In the genomic region with DNA sequence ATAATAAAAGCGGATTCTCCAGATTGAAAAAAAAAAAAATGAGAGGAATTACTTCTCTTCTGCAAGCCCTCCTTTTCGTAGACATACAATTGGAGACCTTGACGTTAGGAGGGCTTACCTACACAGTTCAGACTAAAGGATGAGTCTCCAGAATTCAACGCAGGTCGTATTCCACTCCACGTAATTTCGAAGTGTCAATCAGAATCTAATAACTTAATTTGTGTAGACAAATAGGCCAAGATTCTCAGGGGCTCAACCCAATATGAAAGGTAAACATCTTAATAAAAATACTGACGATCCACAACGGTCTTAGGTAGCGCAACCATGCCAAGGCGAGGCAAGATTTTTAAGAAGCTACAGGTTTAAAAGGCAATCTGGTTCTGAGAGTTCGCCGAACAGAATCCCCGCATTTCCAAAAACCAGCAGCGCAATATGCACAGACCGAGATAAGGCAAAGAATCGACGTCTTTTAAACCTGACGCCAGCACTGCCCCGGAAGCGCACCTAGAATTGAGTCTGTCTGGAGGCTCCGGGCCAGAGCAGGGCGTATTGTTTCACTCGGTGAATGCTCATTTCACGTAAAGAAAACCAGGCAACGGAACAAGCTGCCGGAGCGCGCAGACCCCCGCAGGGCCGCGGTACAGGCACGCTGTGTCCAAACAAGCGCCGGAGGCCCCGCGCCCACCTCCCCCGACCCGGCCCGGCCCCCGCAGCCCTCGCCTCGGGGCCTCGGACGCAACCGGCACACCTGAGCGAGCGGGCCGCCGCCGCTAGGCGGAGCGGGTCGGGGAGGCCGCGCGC, we compare ENCODE assay signal across 1 cellular context.
TF ChIP-seq lines count a peak whose summit lies in the region.

No MANE protein-coding gene starts in this region.

TF ChIP-seq in HepG2, 621 proteins besides CTCF, POLR2A, EP300 and RAD21 (continued from another document and continues in another):
- TF ChIP-seq, protein P1, sequence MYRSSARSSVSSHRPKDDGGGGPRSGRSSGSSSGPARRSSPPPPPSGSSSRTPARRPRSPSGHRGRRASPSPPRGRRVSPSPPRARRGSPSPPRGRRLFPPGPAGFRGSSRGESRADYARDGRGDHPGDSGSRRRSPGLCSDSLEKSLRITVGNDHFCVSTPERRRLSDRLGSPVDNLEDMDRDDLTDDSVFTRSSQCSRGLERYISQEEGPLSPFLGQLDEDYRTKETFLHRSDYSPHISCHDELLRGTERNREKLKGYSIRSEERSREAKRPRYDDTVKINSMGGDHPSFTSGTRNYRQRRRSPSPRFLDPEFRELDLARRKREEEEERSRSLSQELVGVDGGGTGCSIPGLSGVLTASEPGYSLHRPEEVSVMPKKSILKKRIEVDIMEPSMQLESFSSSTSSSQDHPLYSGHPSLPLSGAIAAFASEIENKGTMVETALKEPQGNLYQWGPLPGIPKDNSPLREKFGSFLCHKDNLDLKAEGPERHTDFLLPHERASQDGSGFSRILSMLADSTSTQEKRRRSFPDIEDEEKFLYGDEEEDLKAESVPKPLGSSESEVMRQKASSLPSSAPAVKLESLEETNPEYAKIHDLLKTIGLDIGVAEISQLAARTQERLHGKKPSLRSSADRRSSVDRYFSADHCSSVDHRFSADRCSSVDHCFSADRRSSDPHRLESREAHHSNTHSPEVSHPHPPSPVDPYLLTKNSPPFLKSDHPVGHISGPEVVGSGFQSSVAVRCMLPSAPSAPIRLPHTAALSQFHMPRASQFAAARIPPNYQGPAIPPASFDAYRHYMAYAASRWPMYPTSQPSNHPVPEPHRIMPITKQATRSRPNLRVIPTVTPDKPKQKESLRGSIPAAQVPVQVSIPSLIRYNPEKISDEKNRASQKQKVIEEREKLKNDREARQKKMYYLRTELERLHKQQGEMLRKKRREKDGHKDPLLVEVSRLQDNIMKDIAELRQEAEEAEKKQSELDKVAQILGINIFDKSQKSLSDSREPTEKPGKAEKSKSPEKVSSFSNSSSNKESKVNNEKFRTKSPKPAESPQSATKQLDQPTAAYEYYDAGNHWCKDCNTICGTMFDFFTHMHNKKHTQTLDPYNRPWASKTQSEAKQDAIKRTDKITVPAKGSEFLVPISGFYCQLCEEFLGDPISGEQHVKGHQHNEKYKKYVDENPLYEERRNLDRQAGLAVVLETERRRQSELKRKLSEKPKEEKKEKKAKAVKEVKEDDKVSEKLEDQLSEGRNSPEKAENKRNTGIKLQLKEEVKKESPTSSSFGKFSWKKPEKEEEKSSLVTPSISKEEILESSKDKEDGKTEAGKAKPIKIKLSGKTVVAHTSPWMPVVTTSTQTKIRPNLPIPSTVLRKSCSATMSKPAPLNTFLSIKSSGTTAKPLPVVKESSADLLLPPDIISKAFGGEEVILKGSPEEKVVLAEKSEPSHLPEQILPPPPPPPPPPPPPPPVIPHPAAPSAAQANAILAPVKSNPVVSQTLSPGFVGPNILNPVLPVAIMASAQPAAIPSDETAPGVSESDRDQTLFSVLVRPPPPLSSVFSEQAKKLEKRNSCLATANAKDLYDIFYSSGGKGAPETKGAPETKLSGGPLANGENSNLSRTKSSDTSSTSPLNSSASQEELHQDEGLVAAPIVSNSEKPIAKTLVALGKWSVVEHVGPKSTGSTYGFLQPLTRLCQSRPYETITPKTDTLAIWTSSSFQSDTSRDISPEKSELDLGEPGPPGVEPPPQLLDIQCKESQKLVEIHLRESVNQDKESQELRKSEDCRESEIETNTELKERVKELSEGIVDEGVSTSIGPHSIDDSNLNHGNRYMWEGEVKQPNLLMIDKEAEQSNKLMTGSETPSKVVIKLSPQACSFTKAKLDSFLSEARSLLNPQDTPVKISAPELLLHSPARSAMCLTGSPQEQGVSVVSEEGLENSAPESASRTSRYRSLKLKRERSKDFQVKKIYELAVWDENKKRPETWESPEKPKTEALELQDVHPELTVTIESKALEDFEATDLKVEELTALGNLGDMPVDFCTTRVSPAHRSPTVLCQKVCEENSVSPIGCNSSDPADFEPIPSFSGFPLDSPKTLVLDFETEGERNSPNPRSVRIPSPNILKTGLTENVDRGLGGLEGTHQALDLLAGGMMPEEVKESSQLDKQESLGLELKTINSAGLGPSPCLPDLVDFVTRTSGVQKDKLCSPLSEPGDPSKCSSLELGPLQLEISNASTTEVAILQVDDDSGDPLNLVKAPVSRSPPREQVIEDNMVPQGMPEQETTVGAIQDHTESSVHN (CRISPR knock-in tag; IDR thresholded peaks at IDR 0.05), result no peak
- TF ChIP-seq ZNF274 (CRISPR knock-in tag; IDR thresholded peaks at IDR 0.05) (no peak), HNF4G (IDR thresholded peaks at IDR 0.05; ENCODE audit: borderline replicate concordance, low read depth, low read length) (no peak), HNF4G (CRISPR knock-in tag; IDR thresholded peaks at IDR 0.05; ENCODE audit: borderline replicate concordance, low read depth) (no peak), RARG (CRISPR knock-in tag; IDR thresholded peaks at IDR 0.05; ENCODE audit: low read depth) (no peak), ZFP37 (CRISPR knock-in tag; IDR thresholded peaks at IDR 0.05; ENCODE audit: borderline replicate concordance) (no peak), ZNF10 (CRISPR knock-in tag; IDR thresholded peaks at IDR 0.05; ENCODE audit: borderline replicate concordance, low read depth) (no peak), ATF7 (IDR thresholded peaks at IDR 0.05) (no peak), ATF7 (CRISPR knock-in tag; IDR thresholded peaks at IDR 0.05) (no peak), DNMT1 (CRISPR knock-in tag; IDR thresholded peaks at IDR 0.05) (no peak), ZNF607 (CRISPR knock-in tag; IDR thresholded peaks at IDR 0.05; ENCODE audit: borderline replicate concordance) (no peak), GZF1 (CRISPR knock-in tag; IDR thresholded peaks at IDR 0.05) (peak; percentile 40; the same call in 1 of the 2 replicates), HES4 (CRISPR knock-in tag; IDR thresholded peaks at IDR 0.05; ENCODE audit: borderline replicate concordance) (no peak), RCOR2 (CRISPR knock-in tag; IDR thresholded peaks at IDR 0.05) (no peak)
- TF ChIP-seq, protein P2, sequence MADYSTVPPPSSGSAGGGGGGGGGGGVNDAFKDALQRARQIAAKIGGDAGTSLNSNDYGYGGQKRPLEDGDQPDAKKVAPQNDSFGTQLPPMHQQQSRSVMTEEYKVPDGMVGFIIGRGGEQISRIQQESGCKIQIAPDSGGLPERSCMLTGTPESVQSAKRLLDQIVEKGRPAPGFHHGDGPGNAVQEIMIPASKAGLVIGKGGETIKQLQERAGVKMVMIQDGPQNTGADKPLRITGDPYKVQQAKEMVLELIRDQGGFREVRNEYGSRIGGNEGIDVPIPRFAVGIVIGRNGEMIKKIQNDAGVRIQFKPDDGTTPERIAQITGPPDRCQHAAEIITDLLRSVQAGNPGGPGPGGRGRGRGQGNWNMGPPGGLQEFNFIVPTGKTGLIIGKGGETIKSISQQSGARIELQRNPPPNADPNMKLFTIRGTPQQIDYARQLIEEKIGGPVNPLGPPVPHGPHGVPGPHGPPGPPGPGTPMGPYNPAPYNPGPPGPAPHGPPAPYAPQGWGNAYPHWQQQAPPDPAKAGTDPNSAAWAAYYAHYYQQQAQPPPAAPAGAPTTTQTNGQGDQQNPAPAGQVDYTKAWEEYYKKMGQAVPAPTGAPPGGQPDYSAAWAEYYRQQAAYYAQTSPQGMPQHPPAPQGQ (CRISPR knock-in tag; IDR thresholded peaks at IDR 0.05; ENCODE audit: borderline replicate concordance), result no peak
- TF ChIP-seq, protein P3, sequence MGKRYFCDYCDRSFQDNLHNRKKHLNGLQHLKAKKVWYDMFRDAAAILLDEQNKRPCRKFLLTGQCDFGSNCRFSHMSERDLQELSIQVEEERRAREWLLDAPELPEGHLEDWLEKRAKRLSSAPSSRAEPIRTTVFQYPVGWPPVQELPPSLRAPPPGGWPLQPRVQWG (CRISPR knock-in tag; IDR thresholded peaks at IDR 0.05; ENCODE audit: borderline replicate concordance, low read depth), result no peak
- TF ChIP-seq, protein P4, sequence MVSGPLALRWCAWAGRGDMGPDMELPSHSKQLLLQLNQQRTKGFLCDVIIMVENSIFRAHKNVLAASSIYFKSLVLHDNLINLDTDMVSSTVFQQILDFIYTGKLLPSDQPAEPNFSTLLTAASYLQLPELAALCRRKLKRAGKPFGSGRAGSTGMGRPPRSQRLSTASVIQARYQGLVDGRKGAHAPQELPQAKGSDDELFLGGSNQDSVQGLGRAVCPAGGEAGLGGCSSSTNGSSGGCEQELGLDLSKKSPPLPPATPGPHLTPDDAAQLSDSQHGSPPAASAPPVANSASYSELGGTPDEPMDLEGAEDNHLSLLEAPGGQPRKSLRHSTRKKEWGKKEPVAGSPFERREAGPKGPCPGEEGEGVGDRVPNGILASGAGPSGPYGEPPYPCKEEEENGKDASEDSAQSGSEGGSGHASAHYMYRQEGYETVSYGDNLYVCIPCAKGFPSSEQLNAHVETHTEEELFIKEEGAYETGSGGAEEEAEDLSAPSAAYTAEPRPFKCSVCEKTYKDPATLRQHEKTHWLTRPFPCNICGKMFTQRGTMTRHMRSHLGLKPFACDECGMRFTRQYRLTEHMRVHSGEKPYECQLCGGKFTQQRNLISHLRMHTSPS (CRISPR knock-in tag; IDR thresholded peaks at IDR 0.05; ENCODE audit: low read depth), result no peak
- TF ChIP-seq, protein P5, sequence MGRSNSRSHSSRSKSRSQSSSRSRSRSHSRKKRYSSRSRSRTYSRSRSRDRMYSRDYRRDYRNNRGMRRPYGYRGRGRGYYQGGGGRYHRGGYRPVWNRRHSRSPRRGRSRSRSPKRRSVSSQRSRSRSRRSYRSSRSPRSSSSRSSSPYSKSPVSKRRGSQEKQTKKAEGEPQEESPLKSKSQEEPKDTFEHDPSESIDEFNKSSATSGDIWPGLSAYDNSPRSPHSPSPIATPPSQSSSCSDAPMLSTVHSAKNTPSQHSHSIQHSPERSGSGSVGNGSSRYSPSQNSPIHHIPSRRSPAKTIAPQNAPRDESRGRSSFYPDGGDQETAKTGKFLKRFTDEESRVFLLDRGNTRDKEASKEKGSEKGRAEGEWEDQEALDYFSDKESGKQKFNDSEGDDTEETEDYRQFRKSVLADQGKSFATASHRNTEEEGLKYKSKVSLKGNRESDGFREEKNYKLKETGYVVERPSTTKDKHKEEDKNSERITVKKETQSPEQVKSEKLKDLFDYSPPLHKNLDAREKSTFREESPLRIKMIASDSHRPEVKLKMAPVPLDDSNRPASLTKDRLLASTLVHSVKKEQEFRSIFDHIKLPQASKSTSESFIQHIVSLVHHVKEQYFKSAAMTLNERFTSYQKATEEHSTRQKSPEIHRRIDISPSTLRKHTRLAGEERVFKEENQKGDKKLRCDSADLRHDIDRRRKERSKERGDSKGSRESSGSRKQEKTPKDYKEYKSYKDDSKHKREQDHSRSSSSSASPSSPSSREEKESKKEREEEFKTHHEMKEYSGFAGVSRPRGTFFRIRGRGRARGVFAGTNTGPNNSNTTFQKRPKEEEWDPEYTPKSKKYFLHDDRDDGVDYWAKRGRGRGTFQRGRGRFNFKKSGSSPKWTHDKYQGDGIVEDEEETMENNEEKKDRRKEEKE (IDR thresholded peaks at IDR 0.05), result no peak
- TF ChIP-seq, protein P6, sequence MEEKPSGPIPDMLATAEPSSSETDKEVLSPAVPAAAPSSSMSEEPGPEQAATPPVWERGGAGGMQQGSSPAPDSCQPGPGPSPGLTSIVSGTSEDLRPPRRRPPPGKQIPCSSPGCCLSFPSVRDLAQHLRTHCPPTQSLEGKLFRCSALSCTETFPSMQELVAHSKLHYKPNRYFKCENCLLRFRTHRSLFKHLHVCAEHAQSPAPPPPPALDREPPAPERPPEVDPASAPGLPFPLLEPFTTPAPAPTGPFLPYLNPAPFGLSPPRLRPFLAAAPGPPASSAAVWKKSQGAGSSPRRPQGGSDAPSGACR (CRISPR knock-in tag; IDR thresholded peaks at IDR 0.05), result no peak
- TF ChIP-seq, protein P7, sequence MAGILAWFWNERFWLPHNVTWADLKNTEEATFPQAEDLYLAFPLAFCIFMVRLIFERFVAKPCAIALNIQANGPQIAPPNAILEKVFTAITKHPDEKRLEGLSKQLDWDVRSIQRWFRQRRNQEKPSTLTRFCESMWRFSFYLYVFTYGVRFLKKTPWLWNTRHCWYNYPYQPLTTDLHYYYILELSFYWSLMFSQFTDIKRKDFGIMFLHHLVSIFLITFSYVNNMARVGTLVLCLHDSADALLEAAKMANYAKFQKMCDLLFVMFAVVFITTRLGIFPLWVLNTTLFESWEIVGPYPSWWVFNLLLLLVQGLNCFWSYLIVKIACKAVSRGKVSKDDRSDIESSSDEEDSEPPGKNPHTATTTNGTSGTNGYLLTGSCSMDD (CRISPR knock-in tag; IDR thresholded peaks at IDR 0.05), result 0 out of 2 replicates have a peak, but pooled peaks have one; percentile 27
- TF ChIP-seq, protein P8, sequence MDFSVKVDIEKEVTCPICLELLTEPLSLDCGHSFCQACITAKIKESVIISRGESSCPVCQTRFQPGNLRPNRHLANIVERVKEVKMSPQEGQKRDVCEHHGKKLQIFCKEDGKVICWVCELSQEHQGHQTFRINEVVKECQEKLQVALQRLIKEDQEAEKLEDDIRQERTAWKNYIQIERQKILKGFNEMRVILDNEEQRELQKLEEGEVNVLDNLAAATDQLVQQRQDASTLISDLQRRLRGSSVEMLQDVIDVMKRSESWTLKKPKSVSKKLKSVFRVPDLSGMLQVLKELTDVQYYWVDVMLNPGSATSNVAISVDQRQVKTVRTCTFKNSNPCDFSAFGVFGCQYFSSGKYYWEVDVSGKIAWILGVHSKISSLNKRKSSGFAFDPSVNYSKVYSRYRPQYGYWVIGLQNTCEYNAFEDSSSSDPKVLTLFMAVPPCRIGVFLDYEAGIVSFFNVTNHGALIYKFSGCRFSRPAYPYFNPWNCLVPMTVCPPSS (IDR thresholded peaks at IDR 0.05), result no peak
- TF ChIP-seq, protein P9, sequence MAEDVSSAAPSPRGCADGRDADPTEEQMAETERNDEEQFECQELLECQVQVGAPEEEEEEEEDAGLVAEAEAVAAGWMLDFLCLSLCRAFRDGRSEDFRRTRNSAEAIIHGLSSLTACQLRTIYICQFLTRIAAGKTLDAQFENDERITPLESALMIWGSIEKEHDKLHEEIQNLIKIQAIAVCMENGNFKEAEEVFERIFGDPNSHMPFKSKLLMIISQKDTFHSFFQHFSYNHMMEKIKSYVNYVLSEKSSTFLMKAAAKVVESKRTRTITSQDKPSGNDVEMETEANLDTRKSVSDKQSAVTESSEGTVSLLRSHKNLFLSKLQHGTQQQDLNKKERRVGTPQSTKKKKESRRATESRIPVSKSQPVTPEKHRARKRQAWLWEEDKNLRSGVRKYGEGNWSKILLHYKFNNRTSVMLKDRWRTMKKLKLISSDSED (CRISPR knock-in tag; IDR thresholded peaks at IDR 0.05), result no peak
- TF ChIP-seq, protein P10, sequence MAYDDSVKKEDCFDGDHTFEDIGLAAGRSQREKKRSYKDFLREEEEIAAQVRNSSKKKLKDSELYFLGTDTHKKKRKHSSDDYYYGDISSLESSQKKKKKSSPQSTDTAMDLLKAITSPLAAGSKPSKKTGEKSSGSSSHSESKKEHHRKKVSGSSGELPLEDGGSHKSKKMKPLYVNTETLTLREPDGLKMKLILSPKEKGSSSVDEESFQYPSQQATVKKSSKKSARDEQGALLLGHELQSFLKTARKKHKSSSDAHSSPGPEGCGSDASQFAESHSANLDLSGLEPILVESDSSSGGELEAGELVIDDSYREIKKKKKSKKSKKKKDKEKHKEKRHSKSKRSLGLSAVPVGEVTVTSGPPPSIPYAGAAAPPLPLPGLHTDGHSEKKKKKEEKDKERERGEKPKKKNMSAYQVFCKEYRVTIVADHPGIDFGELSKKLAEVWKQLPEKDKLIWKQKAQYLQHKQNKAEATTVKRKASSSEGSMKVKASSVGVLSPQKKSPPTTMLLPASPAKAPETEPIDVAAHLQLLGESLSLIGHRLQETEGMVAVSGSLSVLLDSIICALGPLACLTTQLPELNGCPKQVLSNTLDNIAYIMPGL (CRISPR knock-in tag; IDR thresholded peaks at IDR 0.05; ENCODE audit: borderline replicate concordance in 1 of 2, low read depth in 1 of 2), result no peak
